Comparison of ENCODE assay signal across 1 cellular context in the genomic region with DNA sequence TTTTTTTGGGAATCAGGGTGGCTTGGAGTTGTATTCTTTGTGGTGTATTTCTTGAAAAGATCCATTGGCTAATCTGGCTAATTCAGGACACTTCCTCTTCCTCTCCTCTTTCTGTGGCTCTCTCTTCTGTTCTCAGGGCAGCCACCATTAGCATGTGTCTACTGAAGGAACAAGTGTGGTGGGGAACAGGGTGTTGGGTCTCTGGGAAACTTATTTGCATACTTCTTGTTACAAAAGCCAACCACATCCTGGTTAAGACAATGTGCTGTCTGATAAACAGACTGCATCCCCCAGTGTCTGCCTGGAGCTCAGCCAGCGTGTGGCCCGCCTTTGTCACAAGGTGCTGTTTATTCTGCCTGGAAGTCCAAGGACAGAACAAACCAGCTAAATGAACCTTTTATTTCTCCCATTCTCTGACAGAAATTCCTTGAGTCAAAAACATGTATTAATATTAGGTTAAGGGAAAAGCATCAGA.
TF ChIP-seq lines count a peak whose summit lies in the region.

No MANE protein-coding gene starts in this region.

TF ChIP-seq in HepG2, 621 proteins besides CTCF, POLR2A, EP300 and RAD21 (continued from another document and continues in another):
- TF ChIP-seq, protein P1, sequence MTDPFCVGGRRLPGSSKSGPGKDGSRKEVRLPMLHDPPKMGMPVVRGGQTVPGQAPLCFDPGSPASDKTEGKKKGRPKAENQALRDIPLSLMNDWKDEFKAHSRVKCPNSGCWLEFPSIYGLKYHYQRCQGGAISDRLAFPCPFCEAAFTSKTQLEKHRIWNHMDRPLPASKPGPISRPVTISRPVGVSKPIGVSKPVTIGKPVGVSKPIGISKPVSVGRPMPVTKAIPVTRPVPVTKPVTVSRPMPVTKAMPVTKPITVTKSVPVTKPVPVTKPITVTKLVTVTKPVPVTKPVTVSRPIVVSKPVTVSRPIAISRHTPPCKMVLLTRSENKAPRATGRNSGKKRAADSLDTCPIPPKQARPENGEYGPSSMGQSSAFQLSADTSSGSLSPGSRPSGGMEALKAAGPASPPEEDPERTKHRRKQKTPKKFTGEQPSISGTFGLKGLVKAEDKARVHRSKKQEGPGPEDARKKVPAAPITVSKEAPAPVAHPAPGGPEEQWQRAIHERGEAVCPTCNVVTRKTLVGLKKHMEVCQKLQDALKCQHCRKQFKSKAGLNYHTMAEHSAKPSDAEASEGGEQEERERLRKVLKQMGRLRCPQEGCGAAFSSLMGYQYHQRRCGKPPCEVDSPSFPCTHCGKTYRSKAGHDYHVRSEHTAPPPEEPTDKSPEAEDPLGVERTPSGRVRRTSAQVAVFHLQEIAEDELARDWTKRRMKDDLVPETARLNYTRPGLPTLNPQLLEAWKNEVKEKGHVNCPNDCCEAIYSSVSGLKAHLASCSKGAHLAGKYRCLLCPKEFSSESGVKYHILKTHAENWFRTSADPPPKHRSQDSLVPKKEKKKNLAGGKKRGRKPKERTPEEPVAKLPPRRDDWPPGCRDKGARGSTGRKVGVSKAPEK (CRISPR knock-in tag; IDR thresholded peaks at IDR 0.05; ENCODE audit: borderline replicate concordance): no peak
- TF ChIP-seq ZZZ3 (CRISPR knock-in tag; IDR thresholded peaks at IDR 0.05; ENCODE audit: borderline replicate concordance) (peak; percentile 61; the same call in 1 of the 2 replicates), NFYB (CRISPR knock-in tag; IDR thresholded peaks at IDR 0.05) (no peak), FOXK2 (IDR thresholded peaks at IDR 0.05) (peak; percentile 79), ATF1 (CRISPR knock-in tag; IDR thresholded peaks at IDR 0.05) (peak; percentile 48; the same call in 1 of the 2 replicates), ZNF253 (CRISPR knock-in tag; IDR thresholded peaks at IDR 0.05; ENCODE audit: borderline replicate concordance) (no peak), ZBTB46 (CRISPR knock-in tag; IDR thresholded peaks at IDR 0.05; ENCODE audit: borderline replicate concordance) (no peak), ATF7 (IDR thresholded peaks at IDR 0.05) (no peak), ATF7 (CRISPR knock-in tag; IDR thresholded peaks at IDR 0.05) (no peak; the same call in 1 of the 2 replicates), FOXP4 (CRISPR knock-in tag; IDR thresholded peaks at IDR 0.05) (peak; percentile 99), HNRNPLL (IDR thresholded peaks at IDR 0.05; ENCODE audit: low read depth, low read length, poor library complexity, severe bottlenecking) (no peak), ZFP36 (IDR thresholded peaks at IDR 0.05; ENCODE audit: borderline replicate concordance, low read depth, low read length, partially characterized antibody) (no peak), HOXA5 (CRISPR knock-in tag; IDR thresholded peaks at IDR 0.05) (no peak), ETV6 (CRISPR knock-in tag; conservative IDR thresholded peaks at IDR 0.05) (no peak; the same call in 1 of the 2 replicates), DNMT1 (CRISPR knock-in tag; IDR thresholded peaks at IDR 0.05) (no peak), ZNF235 (CRISPR knock-in tag; IDR thresholded peaks at IDR 0.05; ENCODE audit: borderline replicate concordance) (no peak), ZNF674 (CRISPR knock-in tag; IDR thresholded peaks at IDR 0.05; ENCODE audit: low read depth) (no peak), ZFP36L1 (CRISPR knock-in tag; IDR thresholded peaks at IDR 0.05) (no peak; the same call in 1 of the 2 replicates), RAD51 (IDR thresholded peaks at IDR 0.05; ENCODE audit: borderline replicate concordance) (no peak), USF2 (IDR thresholded peaks at IDR 0.05; ENCODE audit: low read depth, low read length) (no peak), USF2 (CRISPR knock-in tag; IDR thresholded peaks at IDR 0.05; ENCODE audit: borderline replicate concordance) (no peak), ZSCAN29 (CRISPR knock-in tag; conservative IDR thresholded peaks at IDR 0.05) (0 out of 2 replicates have a peak, but pooled peaks have one; percentile 27), EZH2 (conservative IDR thresholded peaks at IDR 0.05; ENCODE audit: low read depth, low read length) (no peak), GFI1 (CRISPR knock-in tag; IDR thresholded peaks at IDR 0.05; ENCODE audit: borderline replicate concordance) (peak; percentile 62; the same call in 1 of the 2 replicates), SMARCC2 (IDR thresholded peaks at IDR 0.05) (no peak), PTBP1 (IDR thresholded peaks at IDR 0.05; ENCODE audit: low read depth, low read length, poor library complexity, severe bottlenecking) (no peak), THAP11 (CRISPR knock-in tag; IDR thresholded peaks at IDR 0.05) (peak; percentile 47; the same call in 1 of the 2 replicates), ZNF567 (CRISPR knock-in tag; IDR thresholded peaks at IDR 0.05; ENCODE audit: borderline replicate concordance) (no peak), ZNF281 (CRISPR knock-in tag; IDR thresholded peaks at IDR 0.05; ENCODE audit: borderline replicate concordance) (peak; percentile 95), IRX3 (CRISPR knock-in tag; IDR thresholded peaks at IDR 0.05; ENCODE audit: borderline replicate concordance, low read depth) (no peak), HHEX (CRISPR knock-in tag; IDR thresholded peaks at IDR 0.05) (peak; percentile 53; the same call in 1 of the 2 replicates), HES4 (CRISPR knock-in tag; IDR thresholded peaks at IDR 0.05; ENCODE audit: borderline replicate concordance) (no peak), ZNF441 (CRISPR knock-in tag; IDR thresholded peaks at IDR 0.05; ENCODE audit: borderline replicate concordance) (no peak), FOXO1 (CRISPR knock-in tag; IDR thresholded peaks at IDR 0.05) (peak; percentile 98), CHCHD3 (CRISPR knock-in tag; IDR thresholded peaks at IDR 0.05) (no peak), NFE2L1 (CRISPR knock-in tag; IDR thresholded peaks at IDR 0.05; ENCODE audit: borderline replicate concordance) (no peak), AKAP8 (CRISPR knock-in tag; IDR thresholded peaks at IDR 0.05) (0 out of 2 replicates have a peak, but pooled peaks have one; percentile 24)
- TF ChIP-seq, protein P2, sequence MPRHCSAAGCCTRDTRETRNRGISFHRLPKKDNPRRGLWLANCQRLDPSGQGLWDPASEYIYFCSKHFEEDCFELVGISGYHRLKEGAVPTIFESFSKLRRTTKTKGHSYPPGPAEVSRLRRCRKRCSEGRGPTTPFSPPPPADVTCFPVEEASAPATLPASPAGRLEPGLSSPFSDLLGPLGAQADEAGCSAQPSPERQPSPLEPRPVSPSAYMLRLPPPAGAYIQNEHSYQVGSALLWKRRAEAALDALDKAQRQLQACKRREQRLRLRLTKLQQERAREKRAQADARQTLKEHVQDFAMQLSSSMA (CRISPR knock-in tag; IDR thresholded peaks at IDR 0.05): no peak
- TF ChIP-seq, protein P3, sequence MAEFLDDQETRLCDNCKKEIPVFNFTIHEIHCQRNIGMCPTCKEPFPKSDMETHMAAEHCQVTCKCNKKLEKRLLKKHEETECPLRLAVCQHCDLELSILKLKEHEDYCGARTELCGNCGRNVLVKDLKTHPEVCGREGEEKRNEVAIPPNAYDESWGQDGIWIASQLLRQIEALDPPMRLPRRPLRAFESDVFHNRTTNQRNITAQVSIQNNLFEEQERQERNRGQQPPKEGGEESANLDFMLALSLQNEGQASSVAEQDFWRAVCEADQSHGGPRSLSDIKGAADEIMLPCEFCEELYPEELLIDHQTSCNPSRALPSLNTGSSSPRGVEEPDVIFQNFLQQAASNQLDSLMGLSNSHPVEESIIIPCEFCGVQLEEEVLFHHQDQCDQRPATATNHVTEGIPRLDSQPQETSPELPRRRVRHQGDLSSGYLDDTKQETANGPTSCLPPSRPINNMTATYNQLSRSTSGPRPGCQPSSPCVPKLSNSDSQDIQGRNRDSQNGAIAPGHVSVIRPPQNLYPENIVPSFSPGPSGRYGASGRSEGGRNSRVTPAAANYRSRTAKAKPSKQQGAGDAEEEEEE (CRISPR knock-in tag; IDR thresholded peaks at IDR 0.05; ENCODE audit: borderline replicate concordance): no peak
- TF ChIP-seq, protein P4, sequence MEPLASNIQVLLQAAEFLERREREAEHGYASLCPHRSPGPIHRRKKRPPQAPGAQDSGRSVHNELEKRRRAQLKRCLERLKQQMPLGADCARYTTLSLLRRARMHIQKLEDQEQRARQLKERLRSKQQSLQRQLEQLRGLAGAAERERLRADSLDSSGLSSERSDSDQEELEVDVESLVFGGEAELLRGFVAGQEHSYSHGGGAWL (CRISPR knock-in tag; IDR thresholded peaks at IDR 0.05): no peak
- TF ChIP-seq, protein P5, sequence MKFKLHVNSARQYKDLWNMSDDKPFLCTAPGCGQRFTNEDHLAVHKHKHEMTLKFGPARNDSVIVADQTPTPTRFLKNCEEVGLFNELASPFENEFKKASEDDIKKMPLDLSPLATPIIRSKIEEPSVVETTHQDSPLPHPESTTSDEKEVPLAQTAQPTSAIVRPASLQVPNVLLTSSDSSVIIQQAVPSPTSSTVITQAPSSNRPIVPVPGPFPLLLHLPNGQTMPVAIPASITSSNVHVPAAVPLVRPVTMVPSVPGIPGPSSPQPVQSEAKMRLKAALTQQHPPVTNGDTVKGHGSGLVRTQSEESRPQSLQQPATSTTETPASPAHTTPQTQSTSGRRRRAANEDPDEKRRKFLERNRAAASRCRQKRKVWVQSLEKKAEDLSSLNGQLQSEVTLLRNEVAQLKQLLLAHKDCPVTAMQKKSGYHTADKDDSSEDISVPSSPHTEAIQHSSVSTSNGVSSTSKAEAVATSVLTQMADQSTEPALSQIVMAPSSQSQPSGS (CRISPR knock-in tag; IDR thresholded peaks at IDR 0.05): peak; percentile 66
- TF ChIP-seq, protein P6, sequence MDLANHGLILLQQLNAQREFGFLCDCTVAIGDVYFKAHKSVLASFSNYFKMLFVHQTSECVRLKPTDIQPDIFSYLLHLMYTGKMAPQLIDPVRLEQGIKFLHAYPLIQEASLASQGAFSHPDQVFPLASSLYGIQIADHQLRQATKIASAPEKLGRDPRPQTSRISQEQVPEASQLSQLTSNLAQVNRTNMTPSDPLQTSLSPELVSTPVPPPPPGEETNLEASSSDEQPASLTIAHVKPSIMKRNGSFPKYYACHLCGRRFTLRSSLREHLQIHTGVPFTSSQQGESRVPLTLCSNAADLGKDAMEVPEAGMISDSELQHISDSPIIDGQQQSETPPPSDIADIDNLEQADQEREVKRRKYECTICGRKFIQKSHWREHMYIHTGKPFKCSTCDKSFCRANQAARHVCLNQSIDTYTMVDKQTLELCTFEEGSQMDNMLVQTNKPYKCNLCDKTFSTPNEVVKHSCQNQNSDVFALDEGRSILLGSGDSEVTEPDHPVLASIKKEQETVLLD (CRISPR knock-in tag; IDR thresholded peaks at IDR 0.05; ENCODE audit: low read depth): no peak
- TF ChIP-seq, protein P7, sequence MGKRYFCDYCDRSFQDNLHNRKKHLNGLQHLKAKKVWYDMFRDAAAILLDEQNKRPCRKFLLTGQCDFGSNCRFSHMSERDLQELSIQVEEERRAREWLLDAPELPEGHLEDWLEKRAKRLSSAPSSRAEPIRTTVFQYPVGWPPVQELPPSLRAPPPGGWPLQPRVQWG (CRISPR knock-in tag; IDR thresholded peaks at IDR 0.05; ENCODE audit: borderline replicate concordance, low read depth): no peak
